24 cellular contexts compared by ENCODE assay signal in the genomic region with DNA sequence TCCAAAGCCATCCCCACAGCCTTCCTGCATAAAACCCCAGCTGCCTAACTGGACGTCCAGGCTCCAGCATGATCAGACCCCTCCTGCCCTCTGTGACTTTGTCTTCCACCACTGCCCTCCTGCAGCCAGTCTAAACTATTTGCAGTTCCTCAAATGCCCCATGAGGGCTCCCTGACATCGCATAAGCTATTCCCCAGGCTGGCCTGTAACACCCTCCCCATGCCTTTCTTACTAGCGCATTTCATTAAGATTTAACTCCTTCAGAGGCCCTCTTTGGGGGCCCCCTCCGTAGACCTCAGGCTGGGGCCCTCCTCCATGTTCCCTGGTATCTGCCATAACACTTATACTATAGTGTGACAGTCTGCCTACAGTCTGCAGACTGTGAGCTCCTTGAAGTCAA. TPM values are rescaled to one million over a fixed set of nuclear protein-coding genes. Genes with fewer than 3 reads are reported as not detected.
DNase-seq lines count a peak whose midpoint lies in the region; ATAC-seq, FAIRE-seq and TF ChIP-seq lines count a peak whose summit lies in the region.
"Had no signal": no experiment of that assay in that cellular context is flagged by ENCODE, and none has a peak within 500 bp of the region (broad histone marks: within the 10 kb centered on the region; RNA-seq: fewer than 3 reads in every experiment).

No MANE protein-coding gene starts in this region.

- no peak overlapping the region for H3K23ac ChIP-seq in H1 (ENCODE audit: insufficient read length)

- TF ChIP-seq POLR2A in H1 (IDR thresholded peaks at IDR 0.05; ENCODE audit: control extremely low read depth in 1 of 2, low read depth in 2 of 2, low read length in 2 of 2), result no peak

- no peaks in the 10 kb centered on the region for H3K79me2 ChIP-seq in H1 (ENCODE audit: control insufficient read depth in 1 of 2, insufficient read depth in 2 of 2, low read length in 2 of 2)

- CTCF ChIA-PET in H1 (lab: Charles Lee; ENCODE audit: partially characterized antibody), result interaction anchor here (0.6 to 2.3 kb wide), 18 partner anchors 12 to 300 kb away, joined by 3 to 11 read pairs (median 5); no protein-coding TSS in a partner anchor

- H2BK5ac ChIP-seq in H1 (ENCODE audit: low read depth, low read length), result no peak overlapping the region

- H3K36me3 ChIP-seq in NT2/D1 (ENCODE audit: insufficient read depth, insufficient read length, low read length) (no peaks in the 10 kb centered on the region), H1 (ENCODE audit: control insufficient read depth in 2 of 4, insufficient read depth in 4 of 4, low read length in 3 of 4) (no peaks in the 10 kb centered on the region)
- H3K36me3 ChIP-seq: colonic mucosa, thyroid gland had no signal

- H3K79me1 ChIP-seq in H1 (ENCODE audit: low read depth, low read length), result no peaks in the 10 kb centered on the region

- intact Hi-C loops in left ventricle myocardium superior (cut with micrococcal nuclease) (no loop called here), Right ventricle myocardium inferior (cut with DNase I) (no loop called here)

- no peak overlapping the region for H4K5ac ChIP-seq in H1 (ENCODE audit: insufficient read length, low read depth, low read length)

- DNase-seq in left ventricle myocardium superior, result no peak
- DNase-seq in Right ventricle myocardium inferior (ENCODE audit: missing footprints), result no peak
- peak; percentile 9 for DNase-seq in NT2/D1 (ENCODE audit: low read depth, low spot score)
- DNase-seq in H1 (ENCODE audit: low read depth in 1 of 2, low spot score in 2 of 2), result peak in 1 of 2 experiments; percentile 48
- no peak for DNase-seq in stimulated activated naive B cell treated with anti-CD40 and anti-IgM and Interleukin-4, amounts not matched to agents 10 μg/mL and 1 μg/mL and 100 μg/mL, for 72 hours
- DNase-seq in NCI-H446 treated with DMSO at 0.1 percent for 48 hours (lab: John Stamatoyannopoulos, UW), result no peak
- DNase-seq: activated naive CD8-positive, alpha-beta T cell treated with anti-CD3 and anti-CD28 coated beads for 36 hours; body of pancreas; CD4-positive, CD25-positive, alpha-beta regulatory T cell; colonic mucosa; mesenchymal stem cell; NCI-H1105; NCI-H748 treated with DMSO at 0.1 percent for 48 hours; stimulated activated CD4-positive, alpha-beta T cell treated with anti-CD3 and anti-CD28 coated beads, Interleukin-12 subunit alpha, Interleukin-12 subunit beta, amount 100 ng/mL, for 4 hours; thyroid gland had no signal

- H4K8ac ChIP-seq in H1 (ENCODE audit: extremely low read depth, insufficient read depth, low read length), result no peak overlapping the region

- peaks cover 7 to 12% of the 10 kb centered on the region in 2 donors for H3K9me3 Mint-ChIP-seq in stimulated activated naive B cell treated with anti-CD40 and anti-IgM and Interleukin-4, amounts not matched to agents 10 μg/mL and 1 μg/mL and 100 μg/mL, for 72 hours

- no peak for TF ChIP-seq EP300 in H1 (IDR thresholded peaks at IDR 0.05; ENCODE audit: borderline replicate concordance in 1 of 2, low read depth in 2 of 2, low read length in 2 of 2)

- no peak overlapping the region for H3K14ac ChIP-seq in H1 (ENCODE audit: insufficient read length)

- H3K4me3 ChIP-seq in NT2/D1 (ENCODE audit: insufficient read length, low read depth) (no peak overlapping the region), H1 (ENCODE audit: extremely low read depth in 1 of 4, insufficient read depth in 2 of 4, low read depth in 3 of 4, low read length in 4 of 4) (no peak overlapping the region)
- H3K4me3 ChIP-seq: body of pancreas, colonic mucosa, thyroid gland had no signal

- 45% methylated on average over 4 of the region's 4 CpGs; no CpG with 5 or more reads in 1 of the 2 experiments for WGBS in H1 (ENCODE audit: extremely low coverage in 1 of 2, insufficient coverage in 1 of 2, insufficient read length in 1 of 2, insufficient replicate concordance in 2 of 2, low coverage in 1 of 2, low lambda C conversion rate in 2 of 2, missing lambda C conversion rate in 1 of 2), 2 experiments

- H3K9me3 ChIP-seq in NT2/D1 (ENCODE audit: insufficient read depth, low read length) (no peaks in the 10 kb centered on the region; the same call in 1 of the 2 replicates), H1 (ENCODE audit: insufficient read depth in 2 of 2, low read depth in 1 of 2, low read length in 1 of 2) (peaks cover 0 to 4% of the 10 kb centered on the region in 2 experiments; a peak in 1 of 4 replicates)
- H3K9me3 ChIP-seq: colonic mucosa, thyroid gland had no signal

- H3K4me1 ChIP-seq in NT2/D1 (ENCODE audit: insufficient read depth, insufficient read length) (no peaks in the 10 kb centered on the region), H1 (replicated peaks in 1 of 4; ENCODE audit: control insufficient read depth in 3 of 4, insufficient read depth in 4 of 4, low read length in 3 of 4) (peaks cover 0 to 4% (median 0%) of the 10 kb centered on the region in 4 experiments; a peak in 2 of 7 replicates)
- H3K4me1 ChIP-seq: body of pancreas, colonic mucosa, thyroid gland had no signal

- no peak overlapping the region for H3K27ac Mint-ChIP-seq in stimulated activated naive B cell treated with anti-CD40 and anti-IgM and Interleukin-4, amounts not matched to agents 10 μg/mL and 1 μg/mL and 100 μg/mL, for 72 hours
- H3K27ac Mint-ChIP-seq: activated naive CD8-positive, alpha-beta T cell treated with anti-CD3 and anti-CD28 coated beads for 36 hours; CD4-positive, CD25-positive, alpha-beta regulatory T cell; nephron; T-helper 1 cell treated with Interleukin-12 subunit alpha and Interleukin-12 subunit beta and Interleukin-4 antibody, amounts not matched to agents 30 μg/mL and 1 μg/mL, for 36 hours had no signal

- no peak overlapping the region for H4K91ac ChIP-seq in H1 (replicated peaks; ENCODE audit: insufficient read length, low read length)

- H3K27me3 ChIP-seq in NT2/D1 (ENCODE audit: insufficient read depth, insufficient read length), result no peaks in the 10 kb centered on the region
- H3K27me3 ChIP-seq in H1 (replicated peaks in 1 of 4; ENCODE audit: control insufficient read depth in 3 of 4, extremely low read depth in 1 of 4, insufficient read depth in 3 of 4, low read length in 3 of 4), result no peaks in the 10 kb centered on the region
- H3K27me3 ChIP-seq: body of pancreas, colonic mucosa, thyroid gland had no signal

- H4K20me1 ChIP-seq in H1 (replicated peaks in 1 of 2; ENCODE audit: control insufficient read depth in 1 of 2, insufficient read depth in 2 of 2, low read length in 2 of 2), result no peaks in the 10 kb centered on the region

- no peak overlapping the region for H3K9ac ChIP-seq in NT2/D1 (ENCODE audit: insufficient read length, low read depth)
- no peak overlapping the region for H3K9ac ChIP-seq in H1 (replicated peaks in 1 of 4; ENCODE audit: extremely low read depth in 1 of 4, low read depth in 3 of 4, low read length in 3 of 4)

- ATAC-seq in left ventricle myocardium superior (peak; percentile 21), Right ventricle myocardium inferior (no peak), HG03025 (IDR thresholded peaks at IDR 0.05; ENCODE audit: low FRiP score, unreplicated experiment) (no peak), HG03196 (IDR thresholded peaks at IDR 0.05; ENCODE audit: unreplicated experiment) (no peak)
- ATAC-seq in stimulated activated naive B cell treated with anti-CD40 and anti-IgM and Interleukin-4, amounts not matched to agents 10 μg/mL and 1 μg/mL and 100 μg/mL, for 72 hours (replicated peaks), result peak; percentile 42 to 69
- ATAC-seq: activated CD4-positive, CD25-positive, alpha-beta regulatory T cell treated with anti-CD3 and anti-CD28 coated beads, Interleukin-2, amount 50 U/mL, for 24 hours; body of pancreas had no signal

- H3K4ac ChIP-seq in H1 (replicated peaks; ENCODE audit: insufficient read length, low read depth, low read length), result no peak overlapping the region

- H3K4me3 Mint-ChIP-seq in stimulated activated naive B cell treated with anti-CD40 and anti-IgM and Interleukin-4, amounts not matched to agents 10 μg/mL and 1 μg/mL and 100 μg/mL, for 72 hours, result no peak overlapping the region
- H3K4me3 Mint-ChIP-seq: activated naive CD8-positive, alpha-beta T cell treated with anti-CD3 and anti-CD28 coated beads for 36 hours; CD4-positive, CD25-positive, alpha-beta regulatory T cell; nephron; T-helper 1 cell treated with Interleukin-12 subunit alpha and Interleukin-12 subunit beta and Interleukin-4 antibody, amounts not matched to agents 30 μg/mL and 1 μg/mL, for 36 hours had no signal

- no peak overlapping the region for H2BK12ac ChIP-seq in H1 (ENCODE audit: low read depth, low read length)

- POLR2A ChIA-PET in H1 (lab: Charles Lee; ENCODE audit: partially characterized antibody), result no interaction called here

- TF ChIP-seq CTCF in H1 (IDR thresholded peaks at IDR 0.05; ENCODE audit: control extremely low read depth in 1 of 3, insufficient read depth in 1 of 3, low read depth in 1 of 3, low read length in 3 of 3), result peak; percentile 26 to 50 (median 49)

- H2BK15ac ChIP-seq in H1 (ENCODE audit: low read length), result 0 out of 2 replicates have a peak overlapping the region, but pooled peaks have one; percentile 81

- peaks cover 0 to 2% of the 10 kb centered on the region in 2 donors for H3K4me1 Mint-ChIP-seq in stimulated activated naive B cell treated with anti-CD40 and anti-IgM and Interleukin-4, amounts not matched to agents 10 μg/mL and 1 μg/mL and 100 μg/mL, for 72 hours
- H3K4me1 Mint-ChIP-seq: activated naive CD8-positive, alpha-beta T cell treated with anti-CD3 and anti-CD28 coated beads for 36 hours; CD4-positive, CD25-positive, alpha-beta regulatory T cell had no signal

- no peak overlapping the region for H2BK120ac ChIP-seq in H1 (replicated peaks; ENCODE audit: low read depth, low read length)

- no peak overlapping the region for H3K4me2 ChIP-seq in H1 (ENCODE audit: insufficient read depth in 1 of 2, low read depth in 2 of 2, low read length in 2 of 2)

- H3K56ac ChIP-seq in H1 (replicated peaks; ENCODE audit: insufficient read length, low read depth, low read length), result no peak overlapping the region

- H3K27ac ChIP-seq in H1 (ENCODE audit: low read depth, low read length), result no peak overlapping the region
- H3K27ac ChIP-seq: body of pancreas, colonic mucosa, RWPE1, thyroid gland had no signal

- H3K23me2 ChIP-seq in H1 (ENCODE audit: low read depth, low read length), result no peaks in the 10 kb centered on the region; the same call in 1 of the 2 replicates

- TF ChIP-seq RAD21 in H1 (IDR thresholded peaks at IDR 0.05 in 1 of 2, conservative IDR thresholded peaks at IDR 0.05 in 1 of 2; ENCODE audit: low read depth in 2 of 2, low read length in 2 of 2), result peak; percentile 63 to 73

- H2BK20ac ChIP-seq in H1 (ENCODE audit: low read length), result peak overlapping the region; percentile 13; the same call in 1 of the 2 replicates

- H3K27me3 Mint-ChIP-seq in stimulated activated naive B cell treated with anti-CD40 and anti-IgM and Interleukin-4, amounts not matched to agents 10 μg/mL and 1 μg/mL and 100 μg/mL, for 72 hours, result peaks cover 0 to 12% of the 10 kb centered on the region in 2 donors

- no peak overlapping the region for H3K18ac ChIP-seq in H1 (ENCODE audit: extremely low read depth, low read length)

- no peak for FAIRE-seq in H1 (lab: Jason Lieb, UNC)

- H2AFZ ChIP-seq in H1 (ENCODE audit: low read length), result peak overlapping the region; percentile 70

- no peaks in the 10 kb centered on the region for H3K36me3 Mint-ChIP-seq in stimulated activated naive B cell treated with anti-CD40 and anti-IgM and Interleukin-4, amounts not matched to agents 10 μg/mL and 1 μg/mL and 100 μg/mL, for 72 hours
- H3K36me3 Mint-ChIP-seq: activated naive CD8-positive, alpha-beta T cell treated with anti-CD3 and anti-CD28 coated beads for 36 hours; CD4-positive, CD25-positive, alpha-beta regulatory T cell had no signal

- no peak overlapping the region for H2AK5ac ChIP-seq in H1 (ENCODE audit: low read depth, low read length)

RNA-seq across cellular contexts. Expression of gene SMIM23, which starts 15.5 kb away (rescaled TPM):
- not detected for total RNA-seq in left ventricle myocardium superior
- total RNA-seq in Right ventricle myocardium inferior, result not detected
- not detected in 2 replicates for total RNA-seq in H1 (2021; fragmentation: NEBNext Ultra II Directional; extraction: Animal tissue kit (Norgen Biotek cat#: 25700))
- not detected in 2 replicates for polyA plus RNA-seq in H1 (2011; rRNA removed)
- not detected for polyA plus RNA-seq in H1 (2011; cell fraction: cytosol; rRNA removed)
- polyA plus RNA-seq in H1 (2011; cell fraction: nucleus; rRNA removed), result not detected
- polyA plus RNA-seq in H1 (2012, experiment 1 of 2), result not detected in 4 replicates
- not detected for polyA plus RNA-seq in H1 (2012, experiment 2 of 2)
- polyA plus RNA-seq in H1 (2013, experiment 1 of 2), result not detected
- not detected for polyA plus RNA-seq in H1 (2013, experiment 2 of 2)
- not detected in 2 replicates for polyA minus RNA-seq in H1 (2011; rRNA and poly(A)+ RNA removed)
- not detected for polyA minus RNA-seq in H1 (2011; cell fraction: cytosol; rRNA and poly(A)+ RNA removed)
- not detected for polyA minus RNA-seq in H1 (2011; cell fraction: nucleus; rRNA and poly(A)+ RNA removed)
- total RNA-seq: A673; activated CD8-positive, alpha-beta memory T cell treated with anti-CD3 and anti-CD28 coated beads for 36 hours; activated naive CD8-positive, alpha-beta T cell treated with anti-CD3 and anti-CD28 coated beads for 36 hours; body of pancreas; CD4-positive, CD25-positive, alpha-beta regulatory T cell; colonic mucosa; kidney epithelial cell; thyroid gland had no signal
- polyA plus RNA-seq: CD4-positive, CD25-positive, alpha-beta regulatory T cell had no signal

Comparison
In these comparisons a context has a peak if more than half of its experiments do, and no peak if none do; other contexts are left out.
1. ATAC-seq: peak in left ventricle myocardium superior (single experiment) and stimulated activated naive B cell treated with anti-CD40 and anti-IgM and Interleukin-4, amounts not matched to agents 10 μg/mL and 1 μg/mL and 100 μg/mL, for 72 hours (2 of 2); none in Right ventricle myocardium inferior (single experiment), HG03025 (single experiment) and HG03196 (single experiment).